24 cellular contexts compared by ENCODE assay signal in genomic region chr20:43786885-43787284, GRCh38.
"Had no signal": no experiment of that assay in that cellular context is flagged by ENCODE, and none has a peak within 500 bp of the region (broad histone marks: within the 10 kb centered on the region; RNA-seq: fewer than 3 reads in every experiment).

No MANE protein-coding gene starts in this region.

- H3K27ac Mint-ChIP-seq: activated B cell treated with CpG ODN at 0.5 μM for 24 hours; activated CD4-positive, alpha-beta memory T cell treated with anti-CD3 and anti-CD28 coated beads, Interleukin-2, amount 10 ng/mL, durations not matched to agents 7 days and 5 days; activated naive CD4-positive, alpha-beta T cell treated with anti-CD3 and anti-CD28 coated beads, Interleukin-2, amount 50 U/mL, for 24 hours; T-helper 17 cell had no signal

- H3K36me3 ChIP-seq: breast epithelium, MG63 had no signal

- H3K27me3 ChIP-seq: breast epithelium, MG63 had no signal

- H3K4me3 Mint-ChIP-seq: activated B cell treated with CpG ODN at 0.5 μM for 24 hours; activated CD4-positive, alpha-beta memory T cell treated with anti-CD3 and anti-CD28 coated beads, Interleukin-2, amount 10 ng/mL, durations not matched to agents 7 days and 5 days; activated naive CD4-positive, alpha-beta T cell treated with anti-CD3 and anti-CD28 coated beads, Interleukin-2, amount 50 U/mL, for 24 hours; T-helper 17 cell had no signal

- DNase-seq: activated B cell treated with CpG ODN at 0.5 μM for 24 hours; activated CD4-positive, alpha-beta memory T cell treated with anti-CD3 and anti-CD28 coated beads, Interleukin-2, amount 10 ng/mL, durations not matched to agents 7 days and 5 days; activated CD4-positive, alpha-beta T cell treated with anti-CD3 and anti-CD28 coated beads, Interleukin-2, amount 50 U/mL, for 1 hour; activated CD8-positive, alpha-beta memory T cell treated with anti-CD3 and anti-CD28 coated beads, Interleukin-2, amount 50 U/mL, for 48 hours; activated effector memory CD4-positive, alpha-beta T cell treated with Interleukin-2 at 50 U/mL for 16 hours; activated naive CD4-positive, alpha-beta T cell; activated T-cell treated with anti-CD3 and anti-CD28 coated beads, Interleukin-2, amount 50 U/mL, for 1 hour; aorta; caudate nucleus; MG63; MV-4-11; NCI-H1092 treated with DMSO at 0.1 percent for 48 hours; NCI-H1436; NCI-H1694 treated with DMSO at 0.1 percent for 48 hours; NCI-H2029 treated with DMSO at 0.1 percent for 48 hours; NCI-H345; NCI-H510A; NCI-H69; PC-3; SIG-M5; T-helper 17 cell; T-helper 9 cell had no signal

- H3K9me3 ChIP-seq: breast epithelium had no signal

- H3K4me1 ChIP-seq: breast epithelium had no signal

- H3K4me3 ChIP-seq: breast epithelium, MG63 had no signal

- ATAC-seq: PC-3, T-helper 17 cell had no signal

- H3K27ac ChIP-seq: breast epithelium had no signal
